ENCODE assay signal across 1 cellular context in genomic region chr12:67515679-67516363, GRCh38.
TF ChIP-seq lines count a peak whose summit lies in the region.

No MANE protein-coding gene starts in this region.

TF ChIP-seq in H1, 55 proteins besides CTCF, POLR2A, EP300 and RAD21 (continued from another document):
- TF ChIP-seq SUZ12 (IDR thresholded peaks at IDR 0.05; ENCODE audit: low read length) (no peak), SP2 (IDR thresholded peaks at IDR 0.05; ENCODE audit: low read length) (no peak), TAF1 (IDR thresholded peaks at IDR 0.05; ENCODE audit: low read depth, low read length) (no peak), ZNF274 (IDR thresholded peaks at IDR 0.05; ENCODE audit: borderline replicate concordance, extremely low read depth, low read length) (no peak), CBX8 (IDR thresholded peaks at IDR 0.05; ENCODE audit: borderline replicate concordance, low read depth, low read length) (no peak), SIRT6 (IDR thresholded peaks at IDR 0.05; ENCODE audit: low read length) (no peak), KDM5A (IDR thresholded peaks at IDR 0.05; ENCODE audit: low read length) (no peak), PHF8 (conservative IDR thresholded peaks at IDR 0.05; ENCODE audit: low read depth, low read length) (no peak), SIN3A (conservative IDR thresholded peaks at IDR 0.05 in 1 of 2, IDR thresholded peaks at IDR 0.05 in 1 of 2; ENCODE audit: low read depth in 1 of 2, low read length in 2 of 2) (no peak)
